Comparison of ENCODE assay signal across 16 cellular contexts in genomic region chr17:80725532-80725931, GRCh38.
DNase-seq lines count a peak whose midpoint lies in the region; ATAC-seq, FAIRE-seq and TF ChIP-seq lines count a peak whose summit lies in the region.
"Had no signal": no experiment of that assay in that cellular context is flagged by ENCODE, and none has a peak within 500 bp of the region (broad histone marks: within the 10 kb centered on the region; RNA-seq: fewer than 3 reads in every experiment).

No MANE protein-coding gene starts in this region.

- no peak for TF ChIP-seq POLR2A in gastrocnemius medialis (IDR thresholded peaks at IDR 0.05)

- H3K9me3 ChIP-seq in gastrocnemius medialis (no peaks in the 10 kb centered on the region), kidney (ENCODE audit: control insufficient read depth in 1 of 2, low read length in 2 of 2) (no peaks in the 10 kb centered on the region)
- H3K9me3 ChIP-seq: esophagus squamous epithelium had no signal

- peak in 1 of 2 donors; percentile 19 for ATAC-seq in gastrocnemius medialis
- no peak for ATAC-seq in stimulated activated naive CD8-positive, alpha-beta T cell treated with anti-CD3 and anti-CD28 coated beads, Interleukin-15, Interleukin-2, amounts not matched to agents 100 U/mL and 50 U/mL, for 24 hours
- ATAC-seq: activated T-helper 17 cell treated with anti-CD3 and anti-CD28 coated beads, Interleukin-2, amount 50 U/mL, for 72 hours; GM12878 had no signal

- H3K4me3 ChIP-seq in fibroblast of villous mesenchyme (ENCODE audit: low read depth, low read length): no peak overlapping the region
- H3K4me3 ChIP-seq in gastrocnemius medialis: no peak overlapping the region
- no peak overlapping the region for H3K4me3 ChIP-seq in kidney (ENCODE audit: low read length in 2 of 2)
- H3K4me3 ChIP-seq: esophagus squamous epithelium, GM12878 had no signal

- intact Hi-C loops in gastrocnemius medialis (cut with DNase I; ENCODE audit: low total_unique reads): no loop called here
- intact Hi-C loops in kidney (cut with DNase I): no loop called here

- no peak for TF ChIP-seq CTCF in fibroblast of villous mesenchyme (IDR thresholded peaks at IDR 0.05; ENCODE audit: insufficient read depth, low read depth, low read length)
- no peak for TF ChIP-seq CTCF in gastrocnemius medialis (IDR thresholded peaks at IDR 0.05 in 4 of 5, conservative IDR thresholded peaks at IDR 0.05 in 1 of 5)
- no peak for TF ChIP-seq CTCF in kidney (IDR thresholded peaks at IDR 0.05; ENCODE audit: borderline replicate concordance, extremely low read depth, insufficient read depth)

- peak overlapping the region; percentile 38 to 70 (median 55) for H3K27ac ChIP-seq in gastrocnemius medialis
- H3K27ac ChIP-seq in kidney (ENCODE audit: low read depth in 2 of 2, low read length in 2 of 2): no peak overlapping the region
- H3K27ac ChIP-seq: C4-2B, HL-60 had no signal

- FAIRE-seq in kidney (lab: Jason Lieb, UNC): no peak
- FAIRE-seq: GM12878 had no signal

- H3K4me1 ChIP-seq in gastrocnemius medialis (peaks cover 43 to 61% of the 10 kb centered on the region in 2 donors), kidney (ENCODE audit: control insufficient read depth in 1 of 2, insufficient read depth in 1 of 2, low read depth in 1 of 2, low read length in 2 of 2) (peaks cover 0 to 13% of the 10 kb centered on the region in 2 donors)

- peak; percentile 22 for DNase-seq in EH (ENCODE audit: low read depth)
- peak; percentile 34 for DNase-seq in SK-MEL-5 (ENCODE audit: low read depth, low spot score)
- peak; percentile 58 for DNase-seq in fibroblast of villous mesenchyme (ENCODE audit: low read depth)
- no peak for DNase-seq in gastrocnemius medialis
- DNase-seq in NCI-H146 (lab: John Stamatoyannopoulos, UW): no peak
- no peak for DNase-seq in kidney
- no peak for DNase-seq in stimulated activated naive CD8-positive, alpha-beta T cell treated with anti-CD3 and anti-CD28 coated beads, Interleukin-15, Interleukin-2, amounts not matched to agents 100 U/mL and 50 U/mL, for 24 hours
- DNase-seq: activated CD4-positive, alpha-beta T cell treated with anti-CD3 and anti-CD28 coated beads, Interleukin-2, amount 50 U/mL, for 4 hours; amygdala; esophagus squamous epithelium; NCI-H1436; NCI-H510A treated with DMSO at 0.1 percent for 48 hours had no signal

- H3K9ac ChIP-seq in kidney (ENCODE audit: low read length in 2 of 2): no peak overlapping the region

- no peaks in the 10 kb centered on the region for H3K36me3 ChIP-seq in gastrocnemius medialis
- H3K36me3 ChIP-seq in kidney (ENCODE audit: control insufficient read depth in 1 of 2, insufficient read depth in 2 of 2, low read length in 2 of 2): no peaks in the 10 kb centered on the region

- no peaks in the 10 kb centered on the region for H3K27me3 ChIP-seq in gastrocnemius medialis
- H3K27me3 ChIP-seq: esophagus squamous epithelium had no signal

- in situ Hi-C loops in SK-MEL-5 (cut with HindIII; ENCODE audit: low pct_unique_long_range_greater_than_20kb, low sequenced_read_pairs) (no loop called here), gastrocnemius medialis (cut with MboI; ENCODE audit: low sequenced_read_pairs in 4 of 4) (no loop called here)

Comparison
In these comparisons a context has a peak if more than half of its experiments do, and no peak if none do; other contexts are left out.
1. DNase-seq: peak in EH (single experiment), SK-MEL-5 (single experiment) and fibroblast of villous mesenchyme (single experiment); none in gastrocnemius medialis (0 of 2), NCI-H146 (single experiment), kidney (single experiment) and stimulated activated naive CD8-positive, alpha-beta T cell treated with anti-CD3 and anti-CD28 coated beads, Interleukin-15, Interleukin-2, amounts not matched to agents 100 U/mL and 50 U/mL, for 24 hours (single experiment).
2. H3K27ac ChIP-seq: peak in gastrocnemius medialis (4 of 4); none in kidney (0 of 2).